Comparison of ENCODE assay signal across 8 cellular contexts in the genomic region with DNA sequence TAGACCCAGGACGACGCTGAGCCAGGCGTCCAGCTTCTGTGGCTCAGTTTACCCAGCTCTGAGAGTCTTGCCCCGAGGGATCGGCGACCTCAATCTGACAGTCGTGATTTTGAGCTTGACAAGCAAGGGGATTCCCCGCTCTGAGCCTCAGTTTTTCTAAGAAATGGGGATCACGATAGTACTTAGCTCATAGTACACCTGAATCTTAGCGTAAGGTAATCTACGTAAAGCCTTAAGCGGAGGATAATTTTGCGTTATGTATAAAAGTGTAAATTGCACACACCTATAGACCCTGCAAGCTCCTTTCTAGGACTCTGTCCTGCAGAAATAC. TPM values are rescaled to one million over a fixed set of nuclear protein-coding genes. Genes with fewer than 3 reads are reported as not detected.
DNase-seq lines count a peak whose midpoint lies in the region; ATAC-seq and TF ChIP-seq lines count a peak whose summit lies in the region.

No MANE protein-coding gene starts in this region.

- 0 to 1% methylated on average over 9 to 10 of the region's 13 CpGs for WGBS in mesodermal cell (ENCODE audit: insufficient coverage in 2 of 2), 2 experiments

- no peak overlapping the region for H3K27ac ChIP-seq in ACC112 (ENCODE audit: low read depth, low read length)
- no peak overlapping the region for H3K27ac ChIP-seq in ascending aorta
- no peak overlapping the region for H3K27ac ChIP-seq in mesodermal cell (ENCODE audit: low read depth, low read length, severe bottlenecking)

- H3K4me3 ChIP-seq in ACC112 (ENCODE audit: low read depth, low read length) = peak overlapping the region; percentile 88
- peak overlapping the region; percentile 70 for H3K4me3 ChIP-seq in HFF-Myc (replicated peaks; ENCODE audit: low read depth, low read length)
- H3K4me3 ChIP-seq in ascending aorta = peak overlapping the region; percentile 68 to 78
- H3K4me3 ChIP-seq in mesodermal cell (ENCODE audit: extremely low read depth, insufficient read depth, low read length, poor library complexity, severe bottlenecking) = peak overlapping the region; percentile 80

- H3K9me3 ChIP-seq in ascending aorta (no peaks in the 10 kb centered on the region), mesodermal cell (ENCODE audit: control insufficient read depth, low read length) (no peaks in the 10 kb centered on the region)

- no peaks in the 10 kb centered on the region for H3K27me3 ChIP-seq in ACC112 (ENCODE audit: insufficient read depth, low read length)
- no peaks in the 10 kb centered on the region for H3K27me3 ChIP-seq in ascending aorta

- H3K36me3 ChIP-seq in ACC112 (ENCODE audit: insufficient read depth, low read length) = peaks cover 3% of the 10 kb centered on the region; the same call in 1 of the 2 replicates
- H3K36me3 ChIP-seq in ascending aorta = peaks cover 23 to 35% of the 10 kb centered on the region in 2 donors
- peaks cover 72% of the 10 kb centered on the region for H3K36me3 ChIP-seq in mesodermal cell (ENCODE audit: control insufficient read depth, insufficient read depth, low read length)

- TF ChIP-seq CTCF in HFF-Myc (IDR thresholded peaks at IDR 0.05; ENCODE audit: low read depth, low read length, missing control alignments) (no peak), ascending aorta (IDR thresholded peaks at IDR 0.05) (no peak)

- DNase-seq in HFF-Myc (ENCODE audit: extremely low read depth, low read depth) (no peak), ascending aorta (ENCODE audit: low spot score in 2 of 2) (no peak), NCI-H2107 (lab: John Stamatoyannopoulos, UW) (no peak)

- intact Hi-C loops in ascending aorta (cut with DNase I) = loop anchor here (1.0 to 10.0 kb wide), 6 partner anchors 99 to 1961 kb away; partner anchors contain the start of genes FAM222A, FICD, GLTP and KCTD10

- no peak for ATAC-seq in GM19328 (IDR thresholded peaks at IDR 0.05; ENCODE audit: unreplicated experiment)
- ATAC-seq in HG02610 (IDR thresholded peaks at IDR 0.05; ENCODE audit: unreplicated experiment) = no peak
- no peak for ATAC-seq in HG03457 (IDR thresholded peaks at IDR 0.05; ENCODE audit: unreplicated experiment)

- H2AFZ ChIP-seq in ACC112 (ENCODE audit: low read length, unreplicated experiment) = peak overlapping the region; percentile 82

- peaks cover 4% of the 10 kb centered on the region for H3K79me2 ChIP-seq in ACC112 (ENCODE audit: control insufficient read depth, insufficient read depth, low read length, unreplicated experiment)

- H3K4me1 ChIP-seq in ACC112 (ENCODE audit: control insufficient read depth, insufficient read depth, low read length, unreplicated experiment) (peaks cover 6% of the 10 kb centered on the region), ascending aorta (peaks cover 0 to 12% of the 10 kb centered on the region in 2 donors), mesodermal cell (ENCODE audit: control insufficient read depth, insufficient read depth, low read length, poor library complexity, severe bottlenecking) (peaks cover 10% of the 10 kb centered on the region)

RNA-seq across cellular contexts. Expression of gene MVK, which starts 0.3 kb away (rescaled TPM):
- 53.1 TPM for total RNA-seq in ascending aorta
- polyA plus RNA-seq in mesodermal cell (2013, experiment 1 of 2) = 47.0 TPM
- polyA plus RNA-seq in mesodermal cell (2013, experiment 2 of 2) = 39.4 TPM

RNA-seq across cellular contexts. Expression of gene MMAB, which starts 0.6 kb away (rescaled TPM):
- total RNA-seq in ascending aorta = 43.5 TPM
- 52.1 TPM for polyA plus RNA-seq in mesodermal cell (2013, experiment 1 of 2)
- polyA plus RNA-seq in mesodermal cell (2013, experiment 2 of 2) = 52.6 TPM
